17 cellular contexts compared by ENCODE assay signal in the genomic region with DNA sequence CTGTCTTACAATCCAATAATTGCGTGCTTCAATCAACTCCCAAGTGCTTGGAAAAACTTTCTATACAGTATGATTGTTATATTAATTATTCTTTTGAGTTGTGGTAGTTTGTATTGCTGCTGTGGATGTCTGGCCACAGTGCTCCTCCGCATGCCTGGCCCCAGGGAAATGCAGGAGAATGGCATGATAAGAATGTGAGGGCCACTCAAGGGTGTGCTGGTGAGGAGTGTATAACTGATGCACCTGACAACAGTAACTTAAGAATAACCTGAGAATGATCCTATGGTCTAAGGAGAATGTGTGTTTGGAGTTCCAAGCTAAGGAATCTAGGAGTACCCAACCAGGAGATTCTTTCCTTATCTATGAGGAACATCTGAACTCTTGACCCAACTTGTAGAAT.
DNase-seq lines count a peak whose midpoint lies in the region; ATAC-seq and TF ChIP-seq lines count a peak whose summit lies in the region.
"Had no signal": no experiment of that assay in that cellular context is flagged by ENCODE, and none has a peak within 500 bp of the region (broad histone marks: within the 10 kb centered on the region; RNA-seq: fewer than 3 reads in every experiment).

No MANE protein-coding gene starts in this region.

- no peaks in the 10 kb centered on the region for H3K9me3 ChIP-seq in cardiac muscle cell (ENCODE audit: low read depth)
- H3K9me3 ChIP-seq in heart right ventricle, result peaks cover 0 to 6% (median 0%) of the 10 kb centered on the region in 11 donors
- H3K9me3 ChIP-seq in esophagus squamous epithelium, result no peaks in the 10 kb centered on the region
- no peaks in the 10 kb centered on the region for H3K9me3 ChIP-seq in effector memory CD4-positive, alpha-beta T cell (ENCODE audit: control insufficient read depth, low read length)
- H3K9me3 ChIP-seq: A549 had no signal

- no peak overlapping the region for H3K4me3 ChIP-seq in cardiac muscle cell
- H3K4me3 ChIP-seq in heart right ventricle, result no peak overlapping the region
- H3K4me3 ChIP-seq in esophagus squamous epithelium, result no peak overlapping the region
- H3K4me3 ChIP-seq in effector memory CD4-positive, alpha-beta T cell (ENCODE audit: insufficient read depth, low read depth, low read length, poor library complexity, severe bottlenecking), result no peak overlapping the region
- H3K4me3 ChIP-seq: A549, GM12878 had no signal

- H3K27ac Mint-ChIP-seq in mesothelial cell of epicardium, result peak overlapping the region; percentile 66
- no peak overlapping the region for H3K27ac Mint-ChIP-seq in stimulated activated naive B cell treated with anti-CD40 and anti-IgM and Interleukin-4, amounts not matched to agents 10 μg/mL and 1 μg/mL and 100 μg/mL, for 72 hours
- H3K27ac Mint-ChIP-seq: CD14-positive monocyte; CD4-positive, alpha-beta memory T cell; H9 had no signal

- H3K9me3 Mint-ChIP-seq in mesothelial cell of epicardium, result peaks cover 22% of the 10 kb centered on the region
- H3K9me3 Mint-ChIP-seq in stimulated activated naive B cell treated with anti-CD40 and anti-IgM and Interleukin-4, amounts not matched to agents 10 μg/mL and 1 μg/mL and 100 μg/mL, for 72 hours, result peaks cover 0 to 1% of the 10 kb centered on the region in 2 donors
- H3K9me3 Mint-ChIP-seq: CD4-positive, alpha-beta memory T cell had no signal

- WGBS in heart right ventricle, 2 donors, result 74 to 81% methylated on average over 2 of the region's 2 CpGs
- WGBS in esophagus squamous epithelium, 2 donors, result 64 to 96% methylated on average over 2 of the region's 2 CpGs

- no peak for TF ChIP-seq POLR2A in esophagus squamous epithelium (IDR thresholded peaks at IDR 0.05)

- H3K36me3 Mint-ChIP-seq in mesothelial cell of epicardium, result peaks cover 8% of the 10 kb centered on the region
- H3K36me3 Mint-ChIP-seq in stimulated activated naive B cell treated with anti-CD40 and anti-IgM and Interleukin-4, amounts not matched to agents 10 μg/mL and 1 μg/mL and 100 μg/mL, for 72 hours, result no peaks in the 10 kb centered on the region
- H3K36me3 Mint-ChIP-seq: CD14-positive monocyte; CD4-positive, alpha-beta memory T cell had no signal

- DNase-seq in cardiac muscle cell (ENCODE audit: low read depth in 1 of 2, low spot score in 1 of 2), result peak in 1 of 2 donors; percentile 56
- DNase-seq in heart right ventricle, result no peak
- peak; percentile 13 for DNase-seq in kidney tubule cell (ENCODE audit: low spot score)
- no peak for DNase-seq in mesothelial cell of epicardium (ENCODE audit: low spot score in 2 of 2, unreplicated experiment in 2 of 2)
- no peak for DNase-seq in stimulated activated naive B cell treated with anti-CD40 and anti-IgM and Interleukin-4, amounts not matched to agents 10 μg/mL and 1 μg/mL and 100 μg/mL, for 72 hours
- DNase-seq in esophagus squamous epithelium (lab: John Stamatoyannopoulos, UW), result no peak
- no peak for DNase-seq in effector memory CD4-positive, alpha-beta T cell
- DNase-seq: AML-193; CD4-positive, alpha-beta memory T cell; DMS153; DMS79 treated with DMSO at 0.1 percent for 48 hours; H9 had no signal

- H3K27me3 Mint-ChIP-seq in mesothelial cell of epicardium (ENCODE audit: low read depth), result no peaks in the 10 kb centered on the region
- H3K27me3 Mint-ChIP-seq in stimulated activated naive B cell treated with anti-CD40 and anti-IgM and Interleukin-4, amounts not matched to agents 10 μg/mL and 1 μg/mL and 100 μg/mL, for 72 hours, result peaks cover 25 to 26% of the 10 kb centered on the region in 2 donors

- TF ChIP-seq CTCF in cardiac muscle cell (IDR thresholded peaks at IDR 0.05; ENCODE audit: low read depth, low read length), result no peak
- TF ChIP-seq CTCF in heart right ventricle (IDR thresholded peaks at IDR 0.05), result no peak
- TF ChIP-seq CTCF in mesothelial cell of epicardium (IDR thresholded peaks at IDR 0.05; ENCODE audit: unreplicated experiment), result no peak
- no peak for TF ChIP-seq CTCF in esophagus squamous epithelium (IDR thresholded peaks at IDR 0.05)

- H3K4me3 Mint-ChIP-seq in mesothelial cell of epicardium, result no peak overlapping the region
- H3K4me3 Mint-ChIP-seq in stimulated activated naive B cell treated with anti-CD40 and anti-IgM and Interleukin-4, amounts not matched to agents 10 μg/mL and 1 μg/mL and 100 μg/mL, for 72 hours, result no peak overlapping the region
- H3K4me3 Mint-ChIP-seq: CD14-positive monocyte, H9 had no signal

- peaks cover 16% of the 10 kb centered on the region for H3K4me1 ChIP-seq in cardiac muscle cell (ENCODE audit: low read depth)
- H3K4me1 ChIP-seq in heart right ventricle, result no peaks in the 10 kb centered on the region
- no peaks in the 10 kb centered on the region for H3K4me1 ChIP-seq in esophagus squamous epithelium
- H3K4me1 ChIP-seq in effector memory CD4-positive, alpha-beta T cell (ENCODE audit: control insufficient read depth, insufficient read depth, low read length, poor library complexity, severe bottlenecking), result no peaks in the 10 kb centered on the region
- H3K4me1 ChIP-seq: A549 had no signal

- intact Hi-C loops in heart right ventricle (cut with DNase I), result no loop called here
- intact Hi-C loops in esophagus squamous epithelium (cut with DNase I), result no loop called here

- H3K27ac ChIP-seq in cardiac muscle cell, result peak overlapping the region; percentile 52
- H3K27ac ChIP-seq in heart right ventricle, result no peak overlapping the region
- no peak overlapping the region for H3K27ac ChIP-seq in esophagus squamous epithelium
- H3K27ac ChIP-seq in effector memory CD4-positive, alpha-beta T cell (ENCODE audit: insufficient read depth, low read length, poor library complexity, severe bottlenecking), result no peak overlapping the region
- H3K27ac ChIP-seq: 22Rv1, A549 had no signal

- no peak for ATAC-seq in heart right ventricle
- no peak for ATAC-seq in activated CD4-positive, CD25-positive, alpha-beta regulatory T cell treated with anti-CD3 and anti-CD28 coated beads, Interleukin-2, amount 50 U/mL, for 24 hours
- no peak for ATAC-seq in stimulated activated naive B cell treated with anti-CD40 and anti-IgM and Interleukin-4, amounts not matched to agents 10 μg/mL and 1 μg/mL and 100 μg/mL, for 72 hours (replicated peaks)
- ATAC-seq: A549, GM12878 had no signal

- H3K27me3 ChIP-seq in cardiac muscle cell (no peaks in the 10 kb centered on the region), heart right ventricle (no peaks in the 10 kb centered on the region), esophagus squamous epithelium (peaks cover 0 to 19% (median 0%) of the 10 kb centered on the region in 4 donors)
- H3K27me3 ChIP-seq in effector memory CD4-positive, alpha-beta T cell (replicated peaks; ENCODE audit: control insufficient read depth, insufficient read depth, low read length, poor library complexity, severe bottlenecking), result no peaks in the 10 kb centered on the region

- peaks cover 24% of the 10 kb centered on the region for H3K4me1 Mint-ChIP-seq in mesothelial cell of epicardium
- peaks cover 13 to 16% of the 10 kb centered on the region in 2 donors for H3K4me1 Mint-ChIP-seq in stimulated activated naive B cell treated with anti-CD40 and anti-IgM and Interleukin-4, amounts not matched to agents 10 μg/mL and 1 μg/mL and 100 μg/mL, for 72 hours
- H3K4me1 Mint-ChIP-seq: CD14-positive monocyte; CD4-positive, alpha-beta memory T cell had no signal

- H3K36me3 ChIP-seq in cardiac muscle cell (no peaks in the 10 kb centered on the region), heart right ventricle (no peaks in the 10 kb centered on the region), esophagus squamous epithelium (no peaks in the 10 kb centered on the region)
- H3K36me3 ChIP-seq in effector memory CD4-positive, alpha-beta T cell (ENCODE audit: control insufficient read depth, insufficient read depth, low read length), result no peaks in the 10 kb centered on the region
